In the genomic region with DNA sequence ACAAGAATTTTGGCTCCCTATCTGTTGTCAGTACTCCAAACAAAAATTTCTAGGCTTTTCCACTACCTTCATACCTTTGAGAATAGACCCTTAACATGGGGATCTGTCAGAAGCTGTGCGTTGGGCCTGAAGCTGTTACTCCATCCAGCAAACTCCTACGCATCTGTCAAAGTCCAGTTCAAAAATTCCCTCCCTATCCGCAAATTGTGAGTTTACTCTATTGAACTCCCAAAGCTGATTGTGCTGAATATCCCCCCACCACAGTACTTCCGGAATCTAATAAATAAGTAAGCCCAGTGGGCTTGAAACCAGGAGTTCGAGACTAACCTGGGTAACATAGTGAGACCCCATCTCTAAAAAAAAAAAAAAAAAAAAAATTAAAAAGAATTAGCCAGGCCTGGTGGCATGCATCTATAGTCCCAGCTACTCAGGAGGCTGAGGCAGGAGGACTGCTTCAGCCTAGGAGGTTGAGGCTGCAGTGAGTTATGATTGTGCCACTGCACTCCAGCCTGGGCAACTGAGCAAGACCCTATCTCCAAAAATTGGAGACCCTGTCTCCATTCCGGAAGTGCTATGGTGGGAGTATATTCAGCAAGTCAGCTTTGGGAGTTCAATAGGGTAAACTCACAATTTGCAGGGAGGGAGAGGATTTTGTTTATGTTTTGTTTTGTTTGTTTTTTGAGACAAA, we compare ENCODE assay signal across 2 cellular contexts.
TF ChIP-seq lines count a peak whose summit lies in the region.

No MANE protein-coding gene starts in this region.

TF ChIP-seq in HCT116, 20 proteins besides CTCF, POLR2A, EP300 and RAD21:
- TF ChIP-seq SIN3A (IDR thresholded peaks at IDR 0.05; ENCODE audit: low read depth), result no peak
TF ChIP-seq in HCT116: peak in this region for 0.

TF ChIP-seq in K562, 482 proteins besides CTCF, POLR2A, EP300 and RAD21:
- TF ChIP-seq ZNF121 (CRISPR knock-in tag; conservative IDR thresholded peaks at IDR 0.05) (peak; percentile 81; the same call in 1 of the 2 replicates), SAP30 (IDR thresholded peaks at IDR 0.05; ENCODE audit: borderline replicate concordance, insufficient read depth, low read depth, low read length, poor library complexity, severe bottlenecking) (no peak)
